In genomic region chr4:78902313-78902712, GRCh38 we compare ENCODE assay signal across 18 cellular contexts.
"Had no signal": no experiment of that assay in that cellular context is flagged by ENCODE, and none has a peak within 500 bp of the region (broad histone marks: within the 10 kb centered on the region; RNA-seq: fewer than 3 reads in every experiment).

No MANE protein-coding gene starts in this region.

- H3K36me3 ChIP-seq: pancreas, thyroid gland had no signal

- H3K4me1 ChIP-seq: foreskin keratinocyte, pancreas, psoas muscle, thyroid gland had no signal

- DNase-seq: activated CD4-positive, alpha-beta T cell treated with anti-CD3 and anti-CD28 coated beads, Interleukin-2, amount 10 ng/mL, durations not matched to agents 7 days and 5 days; activated CD4-positive, CD25-positive, alpha-beta regulatory T cell treated with anti-CD3 and anti-CD28 coated beads, Interleukin-2, amount 50 U/mL, for 72 hours; activated CD8-positive, alpha-beta memory T cell treated with anti-CD3 and anti-CD28 coated beads, Interleukin-2, amount 10 ng/mL, durations not matched to agents 7 days and 5 days; activated CD8-positive, alpha-beta T cell treated with anti-CD3 and anti-CD28 coated beads for 36 hours; activated effector memory CD4-positive, alpha-beta T cell treated with anti-CD3 and anti-CD28 coated beads, Interleukin-2, amount 50 U/mL, for 16 hours; activated naive CD4-positive, alpha-beta T cell treated with anti-CD3 and anti-CD28 coated beads, Interleukin-2, amount 10 ng/mL, durations not matched to agents 7 days and 5 days; activated T-cell treated with anti-CD3 and anti-CD28 coated beads for 4 hours; effector CD4-positive, alpha-beta T cell; foreskin keratinocyte; immature natural killer cell; midbrain; pancreas; psoas muscle; right cardiac atrium; stimulated activated CD4-positive, alpha-beta T cell treated with anti-CD3 and anti-CD28 coated beads, Interleukin-1b, Interleukin-23, amount 100 ng/mL, for 48 hours; substantia nigra; thyroid gland had no signal

- H3K4me3 ChIP-seq: pancreas, psoas muscle, thyroid gland had no signal

- ATAC-seq: activated CD8-positive, alpha-beta memory T cell treated with anti-CD3 and anti-CD28 coated beads, Interleukin-2, amount 10 ng/mL, durations not matched to agents 7 days and 5 days; activated CD8-positive, alpha-beta T cell treated with anti-CD3 and anti-CD28 coated beads for 36 hours; foreskin keratinocyte; pancreas; psoas muscle; right cardiac atrium had no signal

- H3K9me3 ChIP-seq: pancreas, psoas muscle, thyroid gland had no signal

- H3K27ac ChIP-seq: foreskin keratinocyte, pancreas, psoas muscle, thyroid gland, VCaP had no signal

- H3K27me3 ChIP-seq: foreskin keratinocyte, pancreas, thyroid gland had no signal
